Comparison of ENCODE assay signal across 20 cellular contexts in genomic region chr14:80215081-80215480, GRCh38. TPM values are rescaled to one million over a fixed set of nuclear protein-coding genes. Genes with fewer than 3 reads are reported as not detected.
"Had no signal": no experiment of that assay in that cellular context is flagged by ENCODE, and none has a peak within 500 bp of the region (broad histone marks: within the 10 kb centered on the region; RNA-seq: fewer than 3 reads in every experiment).

No MANE protein-coding gene starts in this region.

- H3K9me3 Mint-ChIP-seq: activated T-helper 17 cell treated with anti-CD3 and anti-CD28 coated beads, Interleukin-2, amount 50 U/mL, for 72 hours had no signal

- ATAC-seq: activated CD4-positive, CD25-positive, alpha-beta regulatory T cell treated with anti-CD3 and anti-CD28 coated beads, Interleukin-2, amount 50 U/mL, for 24 hours; activated naive CD8-positive, alpha-beta T cell treated with anti-CD3 and anti-CD28 coated beads, Interleukin-2, amount 50 U/mL, for 24 hours; activated T-helper 17 cell treated with anti-CD3 and anti-CD28 coated beads, Interleukin-2, amount 50 U/mL, for 72 hours; natural killer cell; stimulated activated naive CD8-positive, alpha-beta T cell treated with anti-CD3 and anti-CD28 coated beads, Interleukin-15, Interleukin-2, amounts not matched to agents 100 U/mL and 50 U/mL, for 24 hours; T-cell had no signal

- H3K27ac Mint-ChIP-seq: activated naive CD4-positive, alpha-beta T cell treated with anti-CD3 and anti-CD28 coated beads for 36 hours; activated naive CD8-positive, alpha-beta T cell treated with anti-CD3 and anti-CD28 coated beads, Interleukin-2, amount 50 U/mL, for 24 hours; activated T-helper 17 cell treated with anti-CD3 and anti-CD28 coated beads, Interleukin-2, amount 50 U/mL, for 72 hours; memory B cell; natural killer cell; T-cell had no signal

- H3K4me3 ChIP-seq: gastroesophageal sphincter, skin epidermis, transverse colon had no signal

- H3K9me3 ChIP-seq: gastroesophageal sphincter, transverse colon had no signal

- H3K27ac ChIP-seq: epithelial cell of prostate, transverse colon had no signal

- H3K36me3 Mint-ChIP-seq: memory B cell, natural killer cell, T-cell had no signal

- H3K4me3 Mint-ChIP-seq: activated naive CD4-positive, alpha-beta T cell treated with anti-CD3 and anti-CD28 coated beads for 36 hours; activated naive CD8-positive, alpha-beta T cell treated with anti-CD3 and anti-CD28 coated beads, Interleukin-2, amount 50 U/mL, for 24 hours; activated T-helper 17 cell treated with anti-CD3 and anti-CD28 coated beads, Interleukin-2, amount 50 U/mL, for 72 hours; memory B cell; natural killer cell; T-cell had no signal

- H3K27me3 Mint-ChIP-seq: memory B cell, T-cell had no signal

- DNase-seq: activated naive CD4-positive, alpha-beta T cell treated with anti-CD3 and anti-CD28 coated beads for 36 hours; activated naive CD8-positive, alpha-beta T cell treated with anti-CD3 and anti-CD28 coated beads, Interleukin-2, amount 50 U/mL, for 24 hours; kidney; natural killer cell; posterior cingulate gyrus; stimulated activated CD4-positive, alpha-beta T cell treated with anti-CD3 and anti-CD28 coated beads, Interleukin-4, amount 100 ng/mL, for 4 hours; stimulated activated CD8-positive, alpha-beta memory T cell treated with anti-CD3 and anti-CD28 coated beads, Interleukin-4, amount 100 ng/mL, for 48 hours; stimulated activated naive CD8-positive, alpha-beta T cell treated with anti-CD3 and anti-CD28 coated beads, Interleukin-15, Interleukin-2, amounts not matched to agents 100 U/mL and 50 U/mL, for 24 hours; T-cell; T-helper 9 cell had no signal

- H3K27me3 ChIP-seq: gastroesophageal sphincter, transverse colon had no signal

- H3K4me1 Mint-ChIP-seq: activated naive CD8-positive, alpha-beta T cell treated with anti-CD3 and anti-CD28 coated beads, Interleukin-2, amount 50 U/mL, for 24 hours; activated T-helper 17 cell treated with anti-CD3 and anti-CD28 coated beads, Interleukin-2, amount 50 U/mL, for 72 hours; memory B cell; T-cell had no signal

- H3K36me3 ChIP-seq: gastroesophageal sphincter, transverse colon had no signal

RNA-seq across cellular contexts. Expression of gene DIO2, which starts 3.8 kb away (rescaled TPM):
- total RNA-seq: activated CD8-positive, alpha-beta memory T cell treated with anti-CD3 and anti-CD28 coated beads for 36 hours; activated naive CD4-positive, alpha-beta T cell treated with anti-CD3 and anti-CD28 coated beads for 36 hours; bronchial epithelial cell; dermis microvascular lymphatic vessel endothelial cell; natural killer cell; T-cell had no signal
